In the genomic region with DNA sequence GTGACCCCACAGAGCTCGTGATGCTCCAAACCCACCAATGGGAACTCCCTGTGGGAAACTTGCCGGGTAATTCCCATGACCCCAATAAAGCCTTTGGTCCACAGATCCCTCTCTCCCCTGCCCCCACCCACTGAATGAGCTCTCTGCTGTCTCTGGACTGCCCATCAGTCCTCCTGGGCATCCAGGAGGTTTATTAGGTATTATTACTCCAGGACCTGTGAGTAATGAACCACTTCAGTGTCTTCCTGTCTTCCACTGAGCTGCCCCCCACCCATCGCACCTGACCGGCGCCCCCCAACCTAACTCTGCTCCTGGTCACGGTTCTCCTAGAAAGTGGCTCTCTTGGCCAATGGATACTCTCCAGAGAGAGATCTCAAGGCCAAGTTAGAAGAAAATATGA, we compare ENCODE assay signal across 2 cellular contexts.
A peak's percentile ranks its signal among the peaks of the same experiment; 100 is the strongest.
TF ChIP-seq lines count a peak whose summit lies in the region.

No MANE protein-coding gene starts in this region.

TF ChIP-seq in HEK293, 187 proteins besides CTCF, POLR2A, EP300 and RAD21:
- no peak for TF ChIP-seq ZFP41 (tag by site-specific recombination; IDR thresholded peaks at IDR 0.05; ENCODE audit: borderline replicate concordance)
- TF ChIP-seq ZNF266 (tag by site-specific recombination; IDR thresholded peaks at IDR 0.05; ENCODE audit: low read depth) = peak; percentile 96

TF ChIP-seq in IMR-90, 13 proteins besides CTCF, POLR2A, EP300 and RAD21:
- TF ChIP-seq, protein P1, sequence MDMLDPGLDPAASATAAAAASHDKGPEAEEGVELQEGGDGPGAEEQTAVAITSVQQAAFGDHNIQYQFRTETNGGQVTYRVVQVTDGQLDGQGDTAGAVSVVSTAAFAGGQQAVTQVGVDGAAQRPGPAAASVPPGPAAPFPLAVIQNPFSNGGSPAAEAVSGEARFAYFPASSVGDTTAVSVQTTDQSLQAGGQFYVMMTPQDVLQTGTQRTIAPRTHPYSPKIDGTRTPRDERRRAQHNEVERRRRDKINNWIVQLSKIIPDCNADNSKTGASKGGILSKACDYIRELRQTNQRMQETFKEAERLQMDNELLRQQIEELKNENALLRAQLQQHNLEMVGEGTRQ (IDR thresholded peaks at IDR 0.05; ENCODE audit: low read depth, low read length) = no peak
- TF ChIP-seq NFE2L2 (IDR thresholded peaks at IDR 0.05; ENCODE audit: low read depth, low read length) = no peak
TF ChIP-seq in IMR-90: peak in this region for 0.
